ENCODE assay signal across 9 cellular contexts in the genomic region with DNA sequence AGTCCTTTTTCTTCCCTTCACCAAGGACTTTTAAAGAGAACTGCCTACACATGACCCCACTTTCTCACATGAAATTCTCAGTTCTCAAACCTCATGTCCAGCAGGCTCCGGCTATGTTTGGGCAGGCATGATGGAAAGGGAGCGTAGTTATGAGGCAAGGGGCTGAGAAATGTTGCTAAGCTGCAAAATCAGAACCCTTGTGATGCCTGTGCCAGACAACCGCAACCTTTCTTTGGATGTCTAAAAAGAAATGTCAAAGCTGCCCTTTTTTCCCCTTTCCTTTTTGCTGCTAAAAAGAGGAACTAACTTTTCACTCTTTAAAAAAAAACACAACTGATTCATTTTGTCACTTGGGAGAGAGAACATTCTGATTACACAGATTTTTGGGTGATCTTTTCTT. TPM values are rescaled to one million over a fixed set of nuclear protein-coding genes. Genes with fewer than 3 reads are reported as not detected.
DNase-seq lines count a peak whose midpoint lies in the region; ATAC-seq, FAIRE-seq and TF ChIP-seq lines count a peak whose summit lies in the region.
"Had no signal": no experiment of that assay in that cellular context is flagged by ENCODE, and none has a peak within 500 bp of the region (broad histone marks: within the 10 kb centered on the region; RNA-seq: fewer than 3 reads in every experiment).

No MANE protein-coding gene starts in this region.

- no peak for TF ChIP-seq CTCF in D721Med (IDR thresholded peaks at IDR 0.05; ENCODE audit: insufficient read depth, missing control alignments)

- peaks cover 28% of the 10 kb centered on the region for H3K4me1 Mint-ChIP-seq in memory B cell
- H3K4me1 Mint-ChIP-seq in activated CD4-positive, alpha-beta memory T cell treated with anti-CD3 and anti-CD28 coated beads for 36 hours (ENCODE audit: low read depth), result no peaks in the 10 kb centered on the region
- H3K4me1 Mint-ChIP-seq in activated T-helper 2 cell treated with anti-CD3 and anti-CD28 coated beads, Interferon-gamma antibody, Interleukin-2, Interleukin-4, amounts not matched to agents 10 μg/mL and 5 μg/mL and 100 μg/mL, durations not matched to agents 14 hours and 24 hours and 36 hours (ENCODE audit: low read depth), result peaks cover 7% of the 10 kb centered on the region

- H3K36me3 Mint-ChIP-seq in memory B cell, result peaks cover 7% of the 10 kb centered on the region
- no peaks in the 10 kb centered on the region for H3K36me3 Mint-ChIP-seq in activated CD4-positive, alpha-beta memory T cell treated with anti-CD3 and anti-CD28 coated beads for 36 hours
- H3K36me3 Mint-ChIP-seq in activated T-helper 2 cell treated with anti-CD3 and anti-CD28 coated beads, Interferon-gamma antibody, Interleukin-2, Interleukin-4, amounts not matched to agents 10 μg/mL and 5 μg/mL and 100 μg/mL, durations not matched to agents 14 hours and 24 hours and 36 hours (ENCODE audit: low read depth), result no peaks in the 10 kb centered on the region

- H3K9me3 Mint-ChIP-seq in memory B cell, result no peaks in the 10 kb centered on the region
- no peaks in the 10 kb centered on the region for H3K9me3 Mint-ChIP-seq in activated CD4-positive, alpha-beta memory T cell treated with anti-CD3 and anti-CD28 coated beads for 36 hours
- H3K9me3 Mint-ChIP-seq in activated T-helper 2 cell treated with anti-CD3 and anti-CD28 coated beads, Interferon-gamma antibody, Interleukin-2, Interleukin-4, amounts not matched to agents 10 μg/mL and 5 μg/mL and 100 μg/mL, durations not matched to agents 14 hours and 24 hours and 36 hours, result no peaks in the 10 kb centered on the region

- FAIRE-seq in D721Med (lab: Jason Lieb, UNC), result no peak

- ATAC-seq in GM18517 (IDR thresholded peaks at IDR 0.05; ENCODE audit: unreplicated experiment) (peak; percentile 62), HG02610 (IDR thresholded peaks at IDR 0.05; ENCODE audit: unreplicated experiment) (peak; percentile 68), memory B cell (ENCODE audit: low read depth) (peak; percentile 71)

- H3K4me3 Mint-ChIP-seq in memory B cell, result peak overlapping the region; percentile 57
- H3K4me3 Mint-ChIP-seq in activated CD4-positive, alpha-beta memory T cell treated with anti-CD3 and anti-CD28 coated beads for 36 hours, result no peak overlapping the region
- no peak overlapping the region for H3K4me3 Mint-ChIP-seq in activated T-helper 2 cell treated with anti-CD3 and anti-CD28 coated beads, Interferon-gamma antibody, Interleukin-2, Interleukin-4, amounts not matched to agents 10 μg/mL and 5 μg/mL and 100 μg/mL, durations not matched to agents 14 hours and 24 hours and 36 hours (ENCODE audit: low read depth)

- POLR2A ChIA-PET in activated CD4-positive, alpha-beta memory T cell treated with anti-CD3 and anti-CD28 coated beads for 36 hours (lab: Charles Lee), result no interaction called here

- H3K27me3 Mint-ChIP-seq in memory B cell, result no peaks in the 10 kb centered on the region
- peaks cover 2% of the 10 kb centered on the region for H3K27me3 Mint-ChIP-seq in activated CD4-positive, alpha-beta memory T cell treated with anti-CD3 and anti-CD28 coated beads for 36 hours
- H3K27me3 Mint-ChIP-seq in activated T-helper 2 cell treated with anti-CD3 and anti-CD28 coated beads, Interferon-gamma antibody, Interleukin-2, Interleukin-4, amounts not matched to agents 10 μg/mL and 5 μg/mL and 100 μg/mL, durations not matched to agents 14 hours and 24 hours and 36 hours (ENCODE audit: low read depth), result no peaks in the 10 kb centered on the region

- peak; percentile 86 for DNase-seq in NOMO-1 treated with DMSO at 0.1 percent for 48 hours (lab: John Stamatoyannopoulos, UW; ENCODE audit: unreplicated experiment)
- peak in 1 of 2 donors; percentile 20 for DNase-seq in memory B cell (ENCODE audit: low spot score in 2 of 2)
- DNase-seq in D721Med (ENCODE audit: insufficient read length, low spot score), result no peak
- no peak for DNase-seq in activated CD4-positive, alpha-beta memory T cell treated with anti-CD3 and anti-CD28 coated beads for 36 hours
- DNase-seq in activated T-helper 2 cell treated with anti-CD3 and anti-CD28 coated beads, Interferon-gamma antibody, Interleukin-2, Interleukin-4, amounts not matched to agents 10 μg/mL and 5 μg/mL and 100 μg/mL, durations not matched to agents 14 hours and 24 hours and 36 hours (ENCODE audit: low spot score), result no peak
- DNase-seq in DMS 273 treated with DMSO at 0.1 percent for 48 hours (lab: John Stamatoyannopoulos, UW), result no peak
- DNase-seq: cortex of kidney had no signal

- H3K27ac Mint-ChIP-seq in memory B cell, result peak overlapping the region; percentile 73
- H3K27ac Mint-ChIP-seq in activated CD4-positive, alpha-beta memory T cell treated with anti-CD3 and anti-CD28 coated beads for 36 hours, result no peak overlapping the region
- no peak overlapping the region for H3K27ac Mint-ChIP-seq in activated T-helper 2 cell treated with anti-CD3 and anti-CD28 coated beads, Interferon-gamma antibody, Interleukin-2, Interleukin-4, amounts not matched to agents 10 μg/mL and 5 μg/mL and 100 μg/mL, durations not matched to agents 14 hours and 24 hours and 36 hours

- CTCF ChIA-PET in activated CD4-positive, alpha-beta memory T cell treated with anti-CD3 and anti-CD28 coated beads for 36 hours (lab: Charles Lee), result no interaction called here

- intact Hi-C loops in activated CD4-positive, alpha-beta memory T cell treated with anti-CD3 and anti-CD28 coated beads for 36 hours (cut with micrococcal nuclease), result no loop called here
- intact Hi-C loops in activated T-helper 2 cell treated with anti-CD3 and anti-CD28 coated beads, Interferon-gamma antibody, Interleukin-2, Interleukin-4, amounts not matched to agents 10 μg/mL and 5 μg/mL and 100 μg/mL, durations not matched to agents 14 hours and 24 hours and 36 hours (cut with micrococcal nuclease), result no loop called here

RNA-seq across cellular contexts. Expression of a gene that starts 19.2 kb away (rescaled TPM):
- under 1 TPM; 0.51 to 0.59 TPM for total RNA-seq in activated CD4-positive, alpha-beta memory T cell treated with anti-CD3 and anti-CD28 coated beads for 36 hours
- 12.0 and 13.9 TPM in 2 replicates for total RNA-seq in activated T-helper 2 cell treated with anti-CD3 and anti-CD28 coated beads, Interferon-gamma antibody, Interleukin-2, Interleukin-4, amounts not matched to agents 10 μg/mL and 5 μg/mL and 100 μg/mL, durations not matched to agents 14 hours and 24 hours and 36 hours
